8 cellular contexts compared by ENCODE assay signal in genomic region chr14:75514673-75515630, GRCh38. TPM values are rescaled to one million over a fixed set of nuclear protein-coding genes. Genes with fewer than 3 reads are reported as not detected.
DNase-seq lines count a peak whose midpoint lies in the region; ATAC-seq, FAIRE-seq and TF ChIP-seq lines count a peak whose summit lies in the region.

No MANE protein-coding gene starts in this region.

- H3K27me3 ChIP-seq in MM.1S (replicated peaks; ENCODE audit: insufficient read depth, low read length), result no peaks in the 10 kb centered on the region
- peaks cover 20% of the 10 kb centered on the region for H3K27me3 ChIP-seq in keratinocyte (ENCODE audit: control insufficient read depth, extremely low read depth, insufficient read depth, low read length)

- peak; percentile 13 for DNase-seq in EL
- peak; percentile 12 for DNase-seq in MM.1S
- peak; percentile 46 for DNase-seq in activated gamma-delta T cell treated with Interleukin-2 at 50 U/mL for 16 hours
- DNase-seq in keratinocyte (ENCODE audit: low read depth, low spot score), result no peak
- no peak for DNase-seq in NCI-H446 treated with DMSO at 0.1 percent for 48 hours (lab: John Stamatoyannopoulos, UW)
- no peak for DNase-seq in 8988T

- TF ChIP-seq CTCF in MM.1S (IDR thresholded peaks at IDR 0.05; ENCODE audit: low read length) (no peak), keratinocyte (optimal IDR thresholded peaks at IDR 0.05 in 1 of 3, IDR thresholded peaks at IDR 0.05 in 1 of 3, conservative IDR thresholded peaks at IDR 0.05 in 1 of 3; ENCODE audit: extremely low read depth in 1 of 3, insufficient read depth in 2 of 3, low read length in 3 of 3) (no peak)

- H3K36me3 ChIP-seq in MM.1S (replicated peaks; ENCODE audit: insufficient read depth, low read length) (no peaks in the 10 kb centered on the region), keratinocyte (ENCODE audit: control insufficient read depth in 2 of 2, extremely low read depth in 1 of 2, insufficient read depth in 2 of 2, low read length in 2 of 2) (no peaks in the 10 kb centered on the region)

- peak; percentile 43 for ATAC-seq in GM21515 (IDR thresholded peaks at IDR 0.05; ENCODE audit: unreplicated experiment)

- dilution Hi-C loops in keratinocyte (cut with MboI; ENCODE audit: extremely low pct_ligation_motif_present, low sequenced_read_pairs), result no loop called here

- H3K27ac ChIP-seq in MM.1S (ENCODE audit: low read length) (no peak overlapping the region), keratinocyte (ENCODE audit: control insufficient read depth, insufficient read depth, low read length) (no peak overlapping the region), temporal lobe (ENCODE audit: low read depth, low read length) (peak overlapping the region; percentile 23)

- H3F3A ChIP-seq in MM.1S (ENCODE audit: insufficient read depth, low read length), result no peaks in the 10 kb centered on the region

- H3K79me2 ChIP-seq in MM.1S (ENCODE audit: low read length) (no peaks in the 10 kb centered on the region), keratinocyte (ENCODE audit: control insufficient read depth, insufficient read depth, low read length) (no peaks in the 10 kb centered on the region)

- no peaks in the 10 kb centered on the region for H3K9me1 ChIP-seq in keratinocyte (ENCODE audit: control insufficient read depth, extremely low read depth, insufficient read depth, low read length)

- H3K4me2 ChIP-seq in MM.1S (ENCODE audit: low read depth, low read length) (peak overlapping the region; percentile 51; the same call in 1 of the 2 replicates), keratinocyte (ENCODE audit: control insufficient read depth, extremely low read depth, insufficient read depth, low read depth, low read length) (peak overlapping the region; percentile 69)

- H2AFZ ChIP-seq in MM.1S (ENCODE audit: low read length) (0 out of 2 replicates have a peak overlapping the region, but pooled peaks have one; percentile 11), keratinocyte (ENCODE audit: control insufficient read depth, low read length) (peak overlapping the region; percentile 42)

- H3K9me2 ChIP-seq in MM.1S (replicated peaks; ENCODE audit: insufficient read depth, low read length), result no peaks in the 10 kb centered on the region

- H3K9ac ChIP-seq in MM.1S (ENCODE audit: low read length) (no peak overlapping the region), keratinocyte (ENCODE audit: control insufficient read depth, extremely low read depth, insufficient read depth, low read length) (no peak overlapping the region)

- H3K4me1 ChIP-seq in MM.1S (ENCODE audit: low read length) (no peaks in the 10 kb centered on the region), keratinocyte (ENCODE audit: control insufficient read depth, extremely low read depth, insufficient read depth, low read length) (no peaks in the 10 kb centered on the region)

- H4K20me1 ChIP-seq in MM.1S (ENCODE audit: insufficient read depth, low read length) (no peaks in the 10 kb centered on the region), keratinocyte (ENCODE audit: control insufficient read depth, extremely low read depth, insufficient read depth, low read length) (no peaks in the 10 kb centered on the region)

- H3K9me3 ChIP-seq in MM.1S (replicated peaks; ENCODE audit: insufficient read depth, low read length) (no peaks in the 10 kb centered on the region), keratinocyte (ENCODE audit: control insufficient read depth, low read depth, low read length) (peaks cover 3% of the 10 kb centered on the region)

- H3K4me3 ChIP-seq in MM.1S (ENCODE audit: low read length), result peak overlapping the region; percentile 30
- peak overlapping the region in 2 of 3 experiments; percentile 14 to 40 for H3K4me3 ChIP-seq in keratinocyte (ENCODE audit: control insufficient read depth in 2 of 3, extremely low read depth in 1 of 3, insufficient read depth in 2 of 3, low read depth in 1 of 3, low read length in 3 of 3)

- FAIRE-seq in keratinocyte (lab: Jason Lieb, UNC), result no peak

RNA-seq across cellular contexts. Expression of gene BATF, which starts 7.3 kb away (rescaled TPM):
- not detected in 3 replicates for polyA plus RNA-seq in keratinocyte
- not detected for polyA plus RNA-seq in keratinocyte (2011; ENCODE audit: low read depth)
- not detected in 2 replicates for polyA plus RNA-seq in keratinocyte (2011; cell fraction: cytosol; rRNA removed)
- polyA plus RNA-seq in keratinocyte (2011; cell fraction: nucleus; rRNA removed), result not detected in 2 replicates
- polyA plus RNA-seq in keratinocyte (2012; ENCODE audit: low replicate concordance), result not detected in 2 replicates
- polyA minus RNA-seq in keratinocyte, result not detected in 3 replicates
- not detected for polyA minus RNA-seq in keratinocyte (2011; cell fraction: cytosol; rRNA and poly(A)+ RNA removed)
- polyA minus RNA-seq in keratinocyte (2011; cell fraction: nucleus; rRNA and poly(A)+ RNA removed), result not detected in 2 replicates
- not detected for total RNA-seq in temporal lobe

Comparison
In these comparisons a context has a peak if more than half of its experiments do, and no peak if none do; other contexts are left out.
1. DNase-seq: peak in EL (single experiment), MM.1S (single experiment) and activated gamma-delta T cell treated with Interleukin-2 at 50 U/mL for 16 hours (single experiment); none in keratinocyte (single experiment), NCI-H446 treated with DMSO at 0.1 percent for 48 hours (single experiment) and 8988T (single experiment).